ENCODE assay signal across 8 cellular contexts in genomic region chr6:44312901-44313788, GRCh38. TPM values are rescaled to one million over a fixed set of nuclear protein-coding genes. Genes with fewer than 3 reads are reported as not detected.
DNase-seq lines count a peak whose midpoint lies in the region; ATAC-seq and TF ChIP-seq lines count a peak whose summit lies in the region.

Gene AARS2, minus strand, starts transcription at chr6:44313347. Its CDS starts 24 bp downstream, at chr6:44313323.

- H3K9ac ChIP-seq in OCI-LY3 (ENCODE audit: low read length) = peak within 1 kb of the TSS; percentile 94

- peak; percentile 87 for ATAC-seq in GM21526 (IDR thresholded peaks at IDR 0.05; ENCODE audit: low FRiP score, unreplicated experiment)

- peak within 1 kb of the TSS; percentile 94 for H2AFZ ChIP-seq in OCI-LY3 (ENCODE audit: low read depth, low read length)

- H3K4me3 ChIP-seq in OCI-LY3 (ENCODE audit: low read length) (peak within 1 kb of the TSS; percentile 91), epithelial cell of proximal tubule (ENCODE audit: low read depth, low read length) (peak within 1 kb of the TSS; percentile 98)

- H3K27me3 ChIP-seq in OCI-LY3 (ENCODE audit: low read depth, low read length) = peaks cover 2% of the 10 kb centered on the region; the same call in 1 of the 2 replicates

- H3K36me3 ChIP-seq in OCI-LY3 (replicated peaks; ENCODE audit: low read depth, low read length) = peaks cover 31% of the 10 kb centered on the region

- DNase-seq in DMS153 treated with DMSO at 0.1 percent for 48 hours (lab: John Stamatoyannopoulos, UW; ENCODE audit: unreplicated experiment) (peak; percentile 79), HuH-7 (ENCODE audit: low spot score) (peak; percentile 80), activated T-cell treated with anti-CD3 and anti-CD28 coated beads for 24 hours (ENCODE audit: low read depth) (peak; percentile 90), epithelial cell of proximal tubule (ENCODE audit: low read depth) (peak; percentile 31), mucosa of gallbladder (ENCODE audit: low spot score) (peak; percentile 91)
- DNase-seq in stimulated activated CD8-positive, alpha-beta memory T cell treated with anti-CD3 and anti-CD28 coated beads, Interleukin-4, amount 100 ng/mL, for 24 hours (ENCODE audit: low read depth) = peak; percentile 89

- H3K9me3 ChIP-seq in OCI-LY3 (ENCODE audit: insufficient read depth, low read length) = no peaks in the 10 kb centered on the region

- peaks cover 18% of the 10 kb centered on the region for H3K79me2 ChIP-seq in OCI-LY3 (ENCODE audit: low read length)

- TF ChIP-seq CTCF in OCI-LY3 (IDR thresholded peaks at IDR 0.05; ENCODE audit: low read depth, low read length) (peak; percentile 97), epithelial cell of proximal tubule (conservative IDR thresholded peaks at IDR 0.05; ENCODE audit: low read depth, low read length) (peak; percentile 97)

- H3K4me1 ChIP-seq in OCI-LY3 (ENCODE audit: low read length) = peaks cover 8% of the 10 kb centered on the region

- H3K27ac ChIP-seq in OCI-LY3 (ENCODE audit: low read length) = peak within 1 kb of the TSS; percentile 64

- no peaks in the 10 kb centered on the region for H4K20me1 ChIP-seq in OCI-LY3 (ENCODE audit: insufficient read depth, low read length)

- peak within 1 kb of the TSS; percentile 89 for H3K4me2 ChIP-seq in OCI-LY3 (ENCODE audit: low read length)

RNA-seq across cellular contexts. Expression of gene AARS2, which starts in this region (rescaled TPM):
- total RNA-seq in epithelial cell of proximal tubule (10.4 and 17.6 TPM in 2 replicates), mucosa of gallbladder (28.6 TPM)

Comparison
In these comparisons a context has a peak if more than half of its experiments do, and no peak if none do; other contexts are left out.
1. Peak in every context shown above with its lines: DNase-seq, ATAC-seq, H3K4me3 ChIP-seq and H3K27ac ChIP-seq.
2. DNase-seq: peak in every context shown above with its lines; median percentile 91 in mucosa of gallbladder; 90 in activated T-cell treated with anti-CD3 and anti-CD28 coated beads for 24 hours; 89 in stimulated activated CD8-positive, alpha-beta memory T cell treated with anti-CD3 and anti-CD28 coated beads, Interleukin-4, amount 100 ng/mL, for 24 hours; 80 in HuH-7; 79 in DMS153 treated with DMSO at 0.1 percent for 48 hours; 31 in epithelial cell of proximal tubule.